14 cellular contexts compared by ENCODE assay signal in the genomic region with DNA sequence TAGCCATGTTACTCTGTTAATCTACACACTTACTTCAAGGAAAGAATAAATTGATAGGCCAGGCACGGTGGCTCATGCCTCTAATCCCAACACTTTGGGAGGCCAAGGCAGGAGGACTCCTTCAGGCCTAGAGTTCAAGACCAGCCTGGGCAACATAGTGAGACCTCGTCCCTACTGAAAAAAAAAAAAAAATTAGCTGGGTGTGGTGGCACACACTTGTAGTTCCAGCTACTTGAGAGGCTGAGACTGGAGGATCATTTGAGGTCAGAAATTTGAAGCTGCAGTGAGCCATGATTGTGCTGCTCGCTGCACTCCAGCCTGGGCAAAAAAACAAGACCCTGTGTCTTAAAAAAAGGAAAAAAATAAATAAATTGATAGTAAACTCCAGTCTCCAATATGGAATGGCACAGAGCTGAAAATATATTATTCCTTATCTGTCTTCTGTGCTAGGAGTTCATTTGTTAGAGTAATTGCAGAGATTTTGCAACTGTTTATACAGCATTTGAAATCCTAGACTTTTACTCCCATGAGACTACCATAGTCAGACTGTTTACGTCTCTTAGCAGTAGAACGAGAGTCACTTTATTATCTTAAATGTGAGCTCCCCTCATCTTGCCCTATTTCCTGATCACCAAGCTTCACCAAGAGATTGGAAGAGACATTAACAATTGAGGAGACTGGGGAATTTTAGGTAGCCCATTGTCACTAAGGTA. TPM values are rescaled to one million over a fixed set of nuclear protein-coding genes. Genes with fewer than 3 reads are reported as not detected.
A peak's percentile ranks its signal among the peaks of the same experiment; 100 is the strongest.
DNase-seq lines count a peak whose midpoint lies in the region; ATAC-seq, FAIRE-seq and TF ChIP-seq lines count a peak whose summit lies in the region.
"Had no signal": no experiment of that assay in that cellular context is flagged by ENCODE, and none has a peak within 500 bp of the region (broad histone marks: within the 10 kb centered on the region; RNA-seq: fewer than 3 reads in every experiment).

No MANE protein-coding gene starts in this region.

- WGBS in gastroesophageal sphincter (ENCODE audit: low coverage in 1 of 2), 2 donors, result 56 to 90% methylated on average over 2 to 5 of the region's 5 CpGs

- H3K9ac ChIP-seq in skeletal muscle tissue (ENCODE audit: low read depth in 1 of 3, low read length in 3 of 3), result peak overlapping the region in 2 of 3 donors; percentile 16 to 57

- FAIRE-seq in urothelium cell line (lab: Jason Lieb, UNC), result no peak

- no peaks in the 10 kb centered on the region for H3K36me3 ChIP-seq in SJCRH30
- no peaks in the 10 kb centered on the region for H3K36me3 ChIP-seq in gastroesophageal sphincter
- no peaks in the 10 kb centered on the region for H3K36me3 ChIP-seq in skeletal muscle tissue (ENCODE audit: control insufficient read depth in 3 of 3, insufficient read depth in 3 of 3, low read length in 3 of 3)

- H3K4me3 ChIP-seq in SJCRH30, result peak overlapping the region; percentile 55
- no peak overlapping the region for H3K4me3 ChIP-seq in gastroesophageal sphincter
- peak overlapping the region in 1 of 3 donors; percentile 39 for H3K4me3 ChIP-seq in skeletal muscle tissue (ENCODE audit: low read length in 3 of 3)

- no peaks in the 10 kb centered on the region for H3K27me3 ChIP-seq in SJCRH30
- no peaks in the 10 kb centered on the region for H3K27me3 ChIP-seq in gastroesophageal sphincter
- H3K27me3 ChIP-seq in skeletal muscle tissue (ENCODE audit: control insufficient read depth in 3 of 3, insufficient read depth in 3 of 3, low read length in 3 of 3), result no peaks in the 10 kb centered on the region

- ATAC-seq in gastroesophageal sphincter, result peak; percentile 44
- ATAC-seq: activated CD8-positive, alpha-beta T cell treated with anti-CD3 and anti-CD28 coated beads for 36 hours had no signal

- H3K9me3 ChIP-seq in SJCRH30 (replicated peaks) (no peaks in the 10 kb centered on the region), gastroesophageal sphincter (no peaks in the 10 kb centered on the region), skeletal muscle tissue (ENCODE audit: control insufficient read depth in 3 of 3, low read length in 3 of 3) (no peaks in the 10 kb centered on the region)

- DNase-seq in H4 (ENCODE audit: low spot score), result peak; percentile 71
- peak in 1 of 2 experiments; percentile 40 for DNase-seq in SJCRH30
- DNase-seq in NCI-H345 (lab: John Stamatoyannopoulos, UW), result no peak
- no peak for DNase-seq in COR-L47 (lab: John Stamatoyannopoulos, UW)
- no peak for DNase-seq in urothelium cell line (ENCODE audit: low spot score)
- no peak for DNase-seq in DMS114 treated with DMSO at 0.1 percent for 48 hours (lab: John Stamatoyannopoulos, UW; ENCODE audit: unreplicated experiment)
- DNase-seq: activated CD8-positive, alpha-beta T cell treated with anti-CD3 and anti-CD28 coated beads for 36 hours; activated naive CD4-positive, alpha-beta T cell treated with anti-CD3 and anti-CD28 coated beads for 36 hours; DMS79; KG1; NCI-H187 treated with DMSO at 0.1 percent for 48 hours; stimulated activated CD4-positive, alpha-beta T cell treated with anti-CD3 and anti-CD28 coated beads, Interleukin-2, amount 100 ng/mL, for 24 hours had no signal

- H3K4me1 ChIP-seq in SJCRH30 (peaks cover 11% of the 10 kb centered on the region), gastroesophageal sphincter (peaks cover 0 to 16% (median 0%) of the 10 kb centered on the region in 3 donors), skeletal muscle tissue (ENCODE audit: control insufficient read depth in 3 of 3, insufficient read depth in 3 of 3, low read length in 3 of 3) (peaks cover 6 to 9% (median 8%) of the 10 kb centered on the region in 3 donors)

- TF ChIP-seq CTCF in gastroesophageal sphincter (IDR thresholded peaks at IDR 0.05), result no peak

- TF ChIP-seq EP300 in gastroesophageal sphincter (IDR thresholded peaks at IDR 0.05), result no peak

- H3K27ac ChIP-seq in SJCRH30 (peak overlapping the region; percentile 77), gastroesophageal sphincter (no peak overlapping the region), skeletal muscle tissue (ENCODE audit: low read depth, low read length) (peak overlapping the region; percentile 28)

- TF ChIP-seq POLR2A in gastroesophageal sphincter (IDR thresholded peaks at IDR 0.05), result no peak

RNA-seq across cellular contexts. Expression of a gene that starts 18.8 kb away (rescaled TPM):
- total RNA-seq in H4 (2014; rRNA removed; shearing (Covaris generic)), result 13.5 and 14.2 TPM in 2 replicates
- total RNA-seq in SJCRH30 (2014; rRNA removed; shearing (Covaris generic)), result 55.0 and 61.3 TPM in 2 replicates
- total RNA-seq in gastroesophageal sphincter (10 to 100 TPM; 14.2 to 24.0 (median 18.4) TPM), skeletal muscle tissue (69.4 TPM)

Comparison
In these comparisons a context has a peak if more than half of its experiments do, and no peak if none do; other contexts are left out.
1. H3K27ac ChIP-seq: peak in SJCRH30 (single experiment) and skeletal muscle tissue (single experiment); none in gastroesophageal sphincter (0 of 4).